9 cellular contexts compared by ENCODE assay signal in the genomic region with DNA sequence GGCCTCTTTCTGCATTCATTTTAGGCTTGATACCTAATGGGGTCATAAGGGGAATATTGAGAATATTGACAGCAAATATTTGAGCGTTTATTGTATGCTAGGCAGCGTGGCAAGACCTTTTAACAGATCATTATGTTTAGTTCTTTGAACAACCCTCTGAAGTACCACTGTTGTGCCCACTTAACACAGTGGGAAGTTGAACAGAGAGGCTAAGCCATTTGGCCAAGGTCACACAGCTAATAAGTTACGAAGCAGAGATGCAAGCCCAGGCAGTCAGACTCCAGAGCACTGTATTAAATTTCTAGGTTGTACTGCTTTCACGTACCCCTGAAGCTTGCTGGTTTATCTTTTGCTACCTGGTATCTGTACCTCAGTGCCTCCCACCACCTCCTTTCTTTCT. TPM values are rescaled to one million over a fixed set of nuclear protein-coding genes. Genes with fewer than 3 reads are reported as not detected.
DNase-seq lines count a peak whose midpoint lies in the region; ATAC-seq, FAIRE-seq and TF ChIP-seq lines count a peak whose summit lies in the region.
"Had no signal": no experiment of that assay in that cellular context is flagged by ENCODE, and none has a peak within 500 bp of the region (broad histone marks: within the 10 kb centered on the region; RNA-seq: fewer than 3 reads in every experiment).

No MANE protein-coding gene starts in this region.

- in situ Hi-C loops in ACHN (cut with HindIII; ENCODE audit: low pct_ligation_motif_present, low pct_unique_long_range_greater_than_20kb, low sequenced_read_pairs): no loop called here

- H3K4me3 Mint-ChIP-seq in activated T-cell treated with anti-CD3 and anti-CD28 coated beads, Interleukin-2, amount 50 U/mL, for 4 hours: peak overlapping the region; percentile 98
- H3K4me3 Mint-ChIP-seq in astrocyte (ENCODE audit: unreplicated experiment): peak overlapping the region; percentile 95

- H3K27me3 ChIP-seq in astrocyte (ENCODE audit: insufficient read depth, low read length) (no peaks in the 10 kb centered on the region), thyroid gland (no peaks in the 10 kb centered on the region)

- peaks cover 59% of the 10 kb centered on the region for H4K20me1 ChIP-seq in astrocyte (ENCODE audit: insufficient read depth, low read length)

- peaks cover 59% of the 10 kb centered on the region for H3K4me1 Mint-ChIP-seq in activated T-cell treated with anti-CD3 and anti-CD28 coated beads, Interleukin-2, amount 50 U/mL, for 4 hours (ENCODE audit: low read depth)
- H3K4me1 Mint-ChIP-seq in astrocyte (ENCODE audit: low read depth, unreplicated experiment): peaks cover 28% of the 10 kb centered on the region

- ATAC-seq in activated T-cell treated with anti-CD3 and anti-CD28 coated beads, Interleukin-2, amount 50 U/mL, for 4 hours: no peak
- ATAC-seq in HG02938 (IDR thresholded peaks at IDR 0.05; ENCODE audit: unreplicated experiment) (no peak), left colon (no peak)

- no peak overlapping the region for H2AFZ ChIP-seq in astrocyte (ENCODE audit: low read depth, low read length)

- TF ChIP-seq CTCF in astrocyte (IDR thresholded peaks at IDR 0.05; ENCODE audit: insufficient read depth, low read depth, low read length): no peak
- TF ChIP-seq CTCF in lower leg skin (IDR thresholded peaks at IDR 0.05): no peak
- no peak for TF ChIP-seq CTCF in thyroid gland (IDR thresholded peaks at IDR 0.05)

- peak overlapping the region; percentile 99 for H3K9ac ChIP-seq in astrocyte (ENCODE audit: low read length)

- no peaks in the 10 kb centered on the region for H3K36me3 ChIP-seq in astrocyte (ENCODE audit: insufficient read depth, low read length)
- peaks cover 0 to 4% of the 10 kb centered on the region in 2 donors for H3K36me3 ChIP-seq in thyroid gland

- no peak for FAIRE-seq in astrocyte (lab: Jason Lieb, UNC)

- H3K4me1 ChIP-seq in astrocyte (ENCODE audit: insufficient read depth, low read length) (peaks cover 10% of the 10 kb centered on the region), thyroid gland (peaks cover 37 to 43% of the 10 kb centered on the region in 2 donors)

- intact Hi-C loops in lower leg skin (cut with DNase I; ENCODE audit: low total_unique reads): no loop called here
- intact Hi-C loops in thyroid gland (cut with DNase I): loop anchor here (10.0 kb wide), 1 partner anchor 68 kb away; no protein-coding TSS in a partner anchor
- intact Hi-C loops in left colon (cut with DNase I, micrococcal nuclease): no loop called here

- H3K27ac ChIP-seq in astrocyte (ENCODE audit: low read depth, low read length) (peak overlapping the region; percentile 98), thyroid gland (peak overlapping the region in 2 of 3 donors; percentile 97)

- peak overlapping the region; percentile 83 for H3K4me3 ChIP-seq in astrocyte (ENCODE audit: insufficient read depth, low read depth, low read length)
- H3K4me3 ChIP-seq in lower leg skin (ENCODE audit: low read depth, poor library complexity, severe bottlenecking): peak overlapping the region; percentile 100
- H3K4me3 ChIP-seq in thyroid gland (replicated peaks in 1 of 3): peak overlapping the region; percentile 49 to 100 (median 97)

- WGBS in lower leg skin, 2 donors: 8 to 16% methylated on average over 4 of the region's 4 CpGs
- WGBS in thyroid gland, 2 donors: 14 to 25% methylated on average over 4 of the region's 4 CpGs

- no peak for TF ChIP-seq POLR2A in lower leg skin (IDR thresholded peaks at IDR 0.05)
- no peak for TF ChIP-seq POLR2A in thyroid gland (IDR thresholded peaks at IDR 0.05)

- DNase-seq in activated T-cell treated with anti-CD3 and anti-CD28 coated beads, Interleukin-2, amount 50 U/mL, for 4 hours: no peak
- DNase-seq in activated T-cell treated with anti-CD3 and anti-CD28 coated beads for 4 hours: no peak
- no peak for DNase-seq in astrocyte (ENCODE audit: low read depth)
- no peak for DNase-seq in lower leg skin (ENCODE audit: low spot score in 2 of 2)
- DNase-seq in thyroid gland: no peak
- no peak for DNase-seq in left colon
- DNase-seq in ACHN: no peak
- DNase-seq: DMS79 had no signal

- no peaks in the 10 kb centered on the region for H3K9me3 Mint-ChIP-seq in activated T-cell treated with anti-CD3 and anti-CD28 coated beads, Interleukin-2, amount 50 U/mL, for 4 hours
- no peaks in the 10 kb centered on the region for H3K9me3 Mint-ChIP-seq in astrocyte (ENCODE audit: unreplicated experiment)

- H3K4me2 ChIP-seq in astrocyte (ENCODE audit: low read length): peak overlapping the region; percentile 95

- no peaks in the 10 kb centered on the region for H3K27me3 Mint-ChIP-seq in activated T-cell treated with anti-CD3 and anti-CD28 coated beads, Interleukin-2, amount 50 U/mL, for 4 hours (ENCODE audit: low read depth)
- H3K27me3 Mint-ChIP-seq in astrocyte (ENCODE audit: low read depth, unreplicated experiment): no peaks in the 10 kb centered on the region

- H3K79me2 ChIP-seq in astrocyte (ENCODE audit: insufficient read depth, low read length): peaks cover 66% of the 10 kb centered on the region

- peak overlapping the region; percentile 90 for H3K27ac Mint-ChIP-seq in astrocyte (ENCODE audit: unreplicated experiment)

- H3K9me3 ChIP-seq in astrocyte (ENCODE audit: insufficient read depth, low read depth, low read length) (no peaks in the 10 kb centered on the region), thyroid gland (no peaks in the 10 kb centered on the region)

- H3K36me3 Mint-ChIP-seq in activated T-cell treated with anti-CD3 and anti-CD28 coated beads, Interleukin-2, amount 50 U/mL, for 4 hours (ENCODE audit: insufficient read depth): peaks cover 10% of the 10 kb centered on the region
- H3K36me3 Mint-ChIP-seq in astrocyte (ENCODE audit: low read depth, unreplicated experiment): peaks cover 3% of the 10 kb centered on the region

RNA-seq across cellular contexts. Expression of gene RAB7A, which starts 1.1 kb away (rescaled TPM):
- 100 to 1,000 TPM; 358 to 449 (median 407) TPM for total RNA-seq in activated T-cell treated with anti-CD3 and anti-CD28 coated beads, Interleukin-2, amount 50 U/mL, for 4 hours
- total RNA-seq in astrocyte (305 and 319 TPM in 2 replicates), lower leg skin (100 to 1,000 TPM in 3 of 4 donors, 10 to 100 TPM in 1; 82.0 to 127 (median 114) TPM), thyroid gland (100 to 1,000 TPM in 3 of 4 donors, 10 to 100 TPM in 1; 98.9 to 114 (median 110) TPM), left colon (100 to 1,000 TPM; 254 to 307 TPM)
